15 cellular contexts compared by ENCODE assay signal in the genomic region with DNA sequence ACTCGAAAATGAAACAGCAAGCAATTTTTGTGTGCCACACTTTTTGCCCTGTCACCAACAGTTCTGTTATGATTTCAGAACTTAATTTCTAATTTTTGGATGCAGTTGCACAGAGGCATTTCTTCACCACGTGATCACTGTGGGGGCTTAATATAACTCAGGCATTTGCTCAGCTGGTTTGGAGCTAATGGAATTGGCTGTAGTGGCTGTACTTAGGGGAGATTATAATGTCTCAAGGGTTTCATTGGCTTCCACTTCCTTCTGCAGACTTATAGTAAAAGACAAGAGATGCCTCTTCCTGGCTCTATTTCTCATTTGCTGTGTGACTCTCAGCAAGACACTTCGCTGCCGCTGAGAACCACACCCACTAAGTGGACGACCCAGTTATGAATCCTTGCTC.
DNase-seq lines count a peak whose midpoint lies in the region; ATAC-seq and TF ChIP-seq lines count a peak whose summit lies in the region.
"Had no signal": no experiment of that assay in that cellular context is flagged by ENCODE, and none has a peak within 500 bp of the region (broad histone marks: within the 10 kb centered on the region; RNA-seq: fewer than 3 reads in every experiment).

No MANE protein-coding gene starts in this region.

- H3K9me3 Mint-ChIP-seq in T-helper 1 cell treated with Interleukin-12 subunit alpha and Interleukin-12 subunit beta and Interleukin-4 antibody, amounts not matched to agents 30 μg/mL and 1 μg/mL, for 36 hours = no peaks in the 10 kb centered on the region
- H3K9me3 Mint-ChIP-seq in memory B cell = no peaks in the 10 kb centered on the region

- no peaks in the 10 kb centered on the region for H3K27me3 Mint-ChIP-seq in T-helper 1 cell treated with Interleukin-12 subunit alpha and Interleukin-12 subunit beta and Interleukin-4 antibody, amounts not matched to agents 30 μg/mL and 1 μg/mL, for 36 hours (ENCODE audit: low read depth)
- no peaks in the 10 kb centered on the region for H3K27me3 Mint-ChIP-seq in memory B cell

- H3K27ac ChIP-seq in vagina = peak overlapping the region; percentile 44
- H3K27ac ChIP-seq: cardiac muscle cell had no signal

- H3K27ac Mint-ChIP-seq in T-helper 1 cell treated with Interleukin-12 subunit alpha and Interleukin-12 subunit beta and Interleukin-4 antibody, amounts not matched to agents 30 μg/mL and 1 μg/mL, for 36 hours = peak overlapping the region; percentile 28
- peak overlapping the region; percentile 86 for H3K27ac Mint-ChIP-seq in memory B cell

- H3K27me3 ChIP-seq in vagina (no peaks in the 10 kb centered on the region), HAP-1 (ENCODE audit: low read depth) (no peaks in the 10 kb centered on the region)
- H3K27me3 ChIP-seq: cardiac muscle cell had no signal

- DNase-seq in Right ventricle myocardium inferior (ENCODE audit: missing footprints) (no peak), cardiac septum (ENCODE audit: low spot score) (no peak), memory B cell (ENCODE audit: low spot score in 2 of 2) (no peak), vagina (ENCODE audit: extremely low spot score in 2 of 2) (peak in 1 of 2 donors; percentile 58), HAP-1 (ENCODE audit: low spot score in 2 of 2) (no peak), 8988T (no peak)
- DNase-seq: activated naive CD4-positive, alpha-beta T cell; DMS53; NCI-H446 treated with DMSO at 0.1 percent for 48 hours; SHP77 treated with DMSO at 0.1 percent for 48 hours had no signal

- peak; percentile 47 for ATAC-seq in Right ventricle myocardium inferior
- peak; percentile 18 for ATAC-seq in memory B cell (ENCODE audit: low read depth)
- no peak for ATAC-seq in GM19463 (IDR thresholded peaks at IDR 0.05; ENCODE audit: unreplicated experiment)

- peaks cover 46% of the 10 kb centered on the region for H3K4me1 ChIP-seq in vagina
- H3K4me1 ChIP-seq in HAP-1 = no peaks in the 10 kb centered on the region; the same call in 1 of the 2 replicates

- in situ Hi-C loops in HAP-1 (cut with MboI; ENCODE audit: low sequenced_read_pairs) = no loop called here

- H3K36me3 ChIP-seq in vagina (no peaks in the 10 kb centered on the region), HAP-1 (replicated peaks) (no peaks in the 10 kb centered on the region)
- H3K36me3 ChIP-seq: cardiac muscle cell, thoracic aorta had no signal

- intact Hi-C loops in Right ventricle myocardium inferior (cut with DNase I) = no loop called here
- intact Hi-C loops in cardiac septum (cut with DNase I) = no loop called here
- intact Hi-C loops in vagina (cut with DNase I) = no loop called here

- no peak for TF ChIP-seq CTCF in vagina (IDR thresholded peaks at IDR 0.05)

- H3K4me3 ChIP-seq in vagina = no peak overlapping the region
- H3K4me3 ChIP-seq in HAP-1 = no peak overlapping the region
- H3K4me3 ChIP-seq: cardiac muscle cell, smooth muscle cell, thoracic aorta had no signal

- peaks cover 3% of the 10 kb centered on the region for H3K36me3 Mint-ChIP-seq in T-helper 1 cell treated with Interleukin-12 subunit alpha and Interleukin-12 subunit beta and Interleukin-4 antibody, amounts not matched to agents 30 μg/mL and 1 μg/mL, for 36 hours (ENCODE audit: low read depth)
- H3K36me3 Mint-ChIP-seq in memory B cell = peaks cover 2% of the 10 kb centered on the region

- no peak overlapping the region for H3K4me3 Mint-ChIP-seq in T-helper 1 cell treated with Interleukin-12 subunit alpha and Interleukin-12 subunit beta and Interleukin-4 antibody, amounts not matched to agents 30 μg/mL and 1 μg/mL, for 36 hours
- H3K4me3 Mint-ChIP-seq in memory B cell = peak overlapping the region; percentile 74

- no peak for TF ChIP-seq POLR2A in vagina (IDR thresholded peaks at IDR 0.05)

- H3K4me1 Mint-ChIP-seq in T-helper 1 cell treated with Interleukin-12 subunit alpha and Interleukin-12 subunit beta and Interleukin-4 antibody, amounts not matched to agents 30 μg/mL and 1 μg/mL, for 36 hours (ENCODE audit: low read depth) = peaks cover 41% of the 10 kb centered on the region
- H3K4me1 Mint-ChIP-seq in memory B cell = peaks cover 79% of the 10 kb centered on the region

- H3K9me3 ChIP-seq in vagina (no peaks in the 10 kb centered on the region), HAP-1 (no peaks in the 10 kb centered on the region)
- H3K9me3 ChIP-seq: thoracic aorta had no signal
